Comparison of ENCODE assay signal across 2 cellular contexts in the genomic region with DNA sequence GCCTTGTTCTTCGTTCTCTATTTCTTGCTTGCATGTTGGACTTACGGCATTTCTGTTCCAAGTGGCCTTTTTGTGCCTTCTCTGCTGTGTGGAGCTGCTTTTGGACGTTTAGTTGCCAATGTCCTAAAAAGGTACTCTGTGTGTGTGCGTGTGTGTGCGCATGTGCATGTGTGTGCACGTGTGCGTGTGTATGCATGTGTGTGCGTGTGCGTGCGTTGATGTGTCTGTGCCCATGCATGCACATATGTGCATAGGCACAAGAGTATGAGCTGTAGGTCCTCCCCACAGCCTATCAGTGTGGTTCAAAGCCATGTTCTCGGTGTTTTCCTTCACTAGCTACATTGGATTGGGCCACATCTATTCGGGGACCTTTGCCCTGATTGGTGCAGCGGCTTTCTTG.
TF ChIP-seq lines count a peak whose summit lies in the region.

No MANE protein-coding gene starts in this region.

TF ChIP-seq in HEK293, 187 proteins besides CTCF, POLR2A, EP300 and RAD21:
- TF ChIP-seq, protein P1, sequence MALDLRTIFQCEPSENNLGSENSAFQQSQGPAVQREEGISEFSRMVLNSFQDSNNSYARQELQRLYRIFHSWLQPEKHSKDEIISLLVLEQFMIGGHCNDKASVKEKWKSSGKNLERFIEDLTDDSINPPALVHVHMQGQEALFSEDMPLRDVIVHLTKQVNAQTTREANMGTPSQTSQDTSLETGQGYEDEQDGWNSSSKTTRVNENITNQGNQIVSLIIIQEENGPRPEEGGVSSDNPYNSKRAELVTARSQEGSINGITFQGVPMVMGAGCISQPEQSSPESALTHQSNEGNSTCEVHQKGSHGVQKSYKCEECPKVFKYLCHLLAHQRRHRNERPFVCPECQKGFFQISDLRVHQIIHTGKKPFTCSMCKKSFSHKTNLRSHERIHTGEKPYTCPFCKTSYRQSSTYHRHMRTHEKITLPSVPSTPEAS (tag by site-specific recombination; IDR thresholded peaks at IDR 0.05), result 0 out of 2 replicates have a peak, but pooled peaks have one; percentile 11
- TF ChIP-seq ZFP69B (tag by site-specific recombination; IDR thresholded peaks at IDR 0.05), result no peak

TF ChIP-seq in GM12878, 131 proteins besides CTCF, POLR2A, EP300 and RAD21:
- no peak for TF ChIP-seq JUNB (IDR thresholded peaks at IDR 0.05)
- TF ChIP-seq, protein P2, sequence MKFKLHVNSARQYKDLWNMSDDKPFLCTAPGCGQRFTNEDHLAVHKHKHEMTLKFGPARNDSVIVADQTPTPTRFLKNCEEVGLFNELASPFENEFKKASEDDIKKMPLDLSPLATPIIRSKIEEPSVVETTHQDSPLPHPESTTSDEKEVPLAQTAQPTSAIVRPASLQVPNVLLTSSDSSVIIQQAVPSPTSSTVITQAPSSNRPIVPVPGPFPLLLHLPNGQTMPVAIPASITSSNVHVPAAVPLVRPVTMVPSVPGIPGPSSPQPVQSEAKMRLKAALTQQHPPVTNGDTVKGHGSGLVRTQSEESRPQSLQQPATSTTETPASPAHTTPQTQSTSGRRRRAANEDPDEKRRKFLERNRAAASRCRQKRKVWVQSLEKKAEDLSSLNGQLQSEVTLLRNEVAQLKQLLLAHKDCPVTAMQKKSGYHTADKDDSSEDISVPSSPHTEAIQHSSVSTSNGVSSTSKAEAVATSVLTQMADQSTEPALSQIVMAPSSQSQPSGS (IDR thresholded peaks at IDR 0.05; ENCODE audit: low read length), result no peak
- no peak for TF ChIP-seq POLR2AphosphoS5 (IDR thresholded peaks at IDR 0.05; ENCODE audit: low read length)
- TF ChIP-seq, protein P3, sequence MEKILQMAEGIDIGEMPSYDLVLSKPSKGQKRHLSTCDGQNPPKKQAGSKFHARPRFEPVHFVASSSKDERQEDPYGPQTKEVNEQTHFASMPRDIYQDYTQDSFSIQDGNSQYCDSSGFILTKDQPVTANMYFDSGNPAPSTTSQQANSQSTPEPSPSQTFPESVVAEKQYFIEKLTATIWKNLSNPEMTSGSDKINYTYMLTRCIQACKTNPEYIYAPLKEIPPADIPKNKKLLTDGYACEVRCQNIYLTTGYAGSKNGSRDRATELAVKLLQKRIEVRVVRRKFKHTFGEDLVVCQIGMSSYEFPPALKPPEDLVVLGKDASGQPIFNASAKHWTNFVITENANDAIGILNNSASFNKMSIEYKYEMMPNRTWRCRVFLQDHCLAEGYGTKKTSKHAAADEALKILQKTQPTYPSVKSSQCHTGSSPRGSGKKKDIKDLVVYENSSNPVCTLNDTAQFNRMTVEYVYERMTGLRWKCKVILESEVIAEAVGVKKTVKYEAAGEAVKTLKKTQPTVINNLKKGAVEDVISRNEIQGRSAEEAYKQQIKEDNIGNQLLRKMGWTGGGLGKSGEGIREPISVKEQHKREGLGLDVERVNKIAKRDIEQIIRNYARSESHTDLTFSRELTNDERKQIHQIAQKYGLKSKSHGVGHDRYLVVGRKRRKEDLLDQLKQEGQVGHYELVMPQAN (conservative IDR thresholded peaks at IDR 0.05), result no peak
- no peak for TF ChIP-seq RFX5 (IDR thresholded peaks at IDR 0.05; ENCODE audit: low read depth, low read length)
- TF ChIP-seq CBX3 (IDR thresholded peaks at IDR 0.05; ENCODE audit: borderline replicate concordance, low read depth), result no peak
- TF ChIP-seq EED (IDR thresholded peaks at IDR 0.05; ENCODE audit: low read depth), result no peak
- TF ChIP-seq, protein P4, sequence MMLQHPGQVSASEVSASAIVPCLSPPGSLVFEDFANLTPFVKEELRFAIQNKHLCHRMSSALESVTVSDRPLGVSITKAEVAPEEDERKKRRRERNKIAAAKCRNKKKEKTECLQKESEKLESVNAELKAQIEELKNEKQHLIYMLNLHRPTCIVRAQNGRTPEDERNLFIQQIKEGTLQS (IDR thresholded peaks at IDR 0.05; ENCODE audit: borderline replicate concordance, extremely low read depth, low read depth, low read length), result no peak
- TF ChIP-seq, protein P5, sequence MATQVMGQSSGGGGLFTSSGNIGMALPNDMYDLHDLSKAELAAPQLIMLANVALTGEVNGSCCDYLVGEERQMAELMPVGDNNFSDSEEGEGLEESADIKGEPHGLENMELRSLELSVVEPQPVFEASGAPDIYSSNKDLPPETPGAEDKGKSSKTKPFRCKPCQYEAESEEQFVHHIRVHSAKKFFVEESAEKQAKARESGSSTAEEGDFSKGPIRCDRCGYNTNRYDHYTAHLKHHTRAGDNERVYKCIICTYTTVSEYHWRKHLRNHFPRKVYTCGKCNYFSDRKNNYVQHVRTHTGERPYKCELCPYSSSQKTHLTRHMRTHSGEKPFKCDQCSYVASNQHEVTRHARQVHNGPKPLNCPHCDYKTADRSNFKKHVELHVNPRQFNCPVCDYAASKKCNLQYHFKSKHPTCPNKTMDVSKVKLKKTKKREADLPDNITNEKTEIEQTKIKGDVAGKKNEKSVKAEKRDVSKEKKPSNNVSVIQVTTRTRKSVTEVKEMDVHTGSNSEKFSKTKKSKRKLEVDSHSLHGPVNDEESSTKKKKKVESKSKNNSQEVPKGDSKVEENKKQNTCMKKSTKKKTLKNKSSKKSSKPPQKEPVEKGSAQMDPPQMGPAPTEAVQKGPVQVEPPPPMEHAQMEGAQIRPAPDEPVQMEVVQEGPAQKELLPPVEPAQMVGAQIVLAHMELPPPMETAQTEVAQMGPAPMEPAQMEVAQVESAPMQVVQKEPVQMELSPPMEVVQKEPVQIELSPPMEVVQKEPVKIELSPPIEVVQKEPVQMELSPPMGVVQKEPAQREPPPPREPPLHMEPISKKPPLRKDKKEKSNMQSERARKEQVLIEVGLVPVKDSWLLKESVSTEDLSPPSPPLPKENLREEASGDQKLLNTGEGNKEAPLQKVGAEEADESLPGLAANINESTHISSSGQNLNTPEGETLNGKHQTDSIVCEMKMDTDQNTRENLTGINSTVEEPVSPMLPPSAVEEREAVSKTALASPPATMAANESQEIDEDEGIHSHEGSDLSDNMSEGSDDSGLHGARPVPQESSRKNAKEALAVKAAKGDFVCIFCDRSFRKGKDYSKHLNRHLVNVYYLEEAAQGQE (IDR thresholded peaks at IDR 0.05; ENCODE audit: low read depth, low read length), result no peak
- no peak for TF ChIP-seq PML (IDR thresholded peaks at IDR 0.05; ENCODE audit: low read length)
- TF ChIP-seq MYB (IDR thresholded peaks at IDR 0.05; ENCODE audit: borderline replicate concordance, low read depth, low read length), result no peak
- TF ChIP-seq, protein P6, sequence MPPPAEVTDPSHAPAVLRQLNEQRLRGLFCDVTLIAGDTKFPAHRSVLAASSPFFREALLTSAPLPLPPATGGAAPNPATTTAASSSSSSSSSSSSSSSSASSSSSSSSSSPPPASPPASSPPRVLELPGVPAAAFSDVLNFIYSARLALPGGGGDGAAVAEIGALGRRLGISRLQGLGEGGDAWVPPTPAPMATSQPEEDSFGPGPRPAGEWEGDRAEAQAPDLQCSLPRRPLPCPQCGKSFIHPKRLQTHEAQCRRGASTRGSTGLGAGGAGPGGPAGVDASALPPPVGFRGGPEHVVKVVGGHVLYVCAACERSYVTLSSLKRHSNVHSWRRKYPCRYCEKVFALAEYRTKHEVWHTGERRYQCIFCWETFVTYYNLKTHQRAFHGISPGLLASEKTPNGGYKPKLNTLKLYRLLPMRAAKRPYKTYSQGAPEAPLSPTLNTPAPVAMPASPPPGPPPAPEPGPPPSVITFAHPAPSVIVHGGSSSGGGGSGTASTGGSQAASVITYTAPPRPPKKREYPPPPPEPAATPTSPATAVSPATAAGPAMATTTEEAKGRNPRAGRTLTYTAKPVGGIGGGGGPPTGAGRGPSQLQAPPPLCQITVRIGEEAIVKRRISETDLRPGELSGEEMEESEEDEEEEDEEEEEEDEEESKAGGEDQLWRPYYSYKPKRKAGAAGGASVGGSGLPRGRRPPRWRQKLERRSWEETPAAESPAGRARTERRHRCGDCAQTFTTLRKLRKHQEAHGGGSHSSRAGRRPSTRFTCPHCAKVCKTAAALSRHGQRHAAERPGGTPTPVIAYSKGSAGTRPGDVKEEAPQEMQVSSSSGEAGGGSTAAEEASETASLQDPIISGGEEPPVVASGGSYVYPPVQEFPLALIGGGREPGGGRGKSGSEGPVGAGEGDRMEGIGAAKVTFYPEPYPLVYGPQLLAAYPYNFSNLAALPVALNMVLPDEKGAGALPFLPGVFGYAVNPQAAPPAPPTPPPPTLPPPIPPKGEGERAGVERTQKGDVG (CRISPR knock-in tag; IDR thresholded peaks at IDR 0.05), result no peak
- no peak for TF ChIP-seq ZZZ3 (IDR thresholded peaks at IDR 0.05; ENCODE audit: control insufficient read depth, insufficient read length, low read depth)
- TF ChIP-seq BHLHE40 (IDR thresholded peaks at IDR 0.05; ENCODE audit: borderline replicate concordance in 1 of 2, low read depth in 2 of 2, low read length in 1 of 2), result no peak
- 0 out of 2 replicates have a peak, but pooled peaks have one; percentile 37 for TF ChIP-seq TCF3 (IDR thresholded peaks at IDR 0.05; ENCODE audit: borderline replicate concordance, insufficient read depth, low read depth, low read length)
- TF ChIP-seq, protein P7, sequence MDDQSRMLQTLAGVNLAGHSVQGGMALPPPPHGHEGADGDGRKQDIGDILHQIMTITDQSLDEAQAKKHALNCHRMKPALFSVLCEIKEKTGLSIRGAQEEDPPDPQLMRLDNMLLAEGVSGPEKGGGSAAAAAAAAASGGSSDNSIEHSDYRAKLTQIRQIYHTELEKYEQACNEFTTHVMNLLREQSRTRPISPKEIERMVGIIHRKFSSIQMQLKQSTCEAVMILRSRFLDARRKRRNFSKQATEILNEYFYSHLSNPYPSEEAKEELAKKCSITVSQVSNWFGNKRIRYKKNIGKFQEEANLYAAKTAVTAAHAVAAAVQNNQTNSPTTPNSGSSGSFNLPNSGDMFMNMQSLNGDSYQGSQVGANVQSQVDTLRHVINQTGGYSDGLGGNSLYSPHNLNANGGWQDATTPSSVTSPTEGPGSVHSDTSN (IDR thresholded peaks at IDR 0.05; ENCODE audit: insufficient replicate concordance, low read depth, low read length), result peak; percentile 68
- no peak for TF ChIP-seq POLR2AphosphoS2 (IDR thresholded peaks at IDR 0.05; ENCODE audit: low read depth, low read length)
- no peak for TF ChIP-seq YY1 (IDR thresholded peaks at IDR 0.05; ENCODE audit: low read depth, low read length)
- TF ChIP-seq, protein P8, sequence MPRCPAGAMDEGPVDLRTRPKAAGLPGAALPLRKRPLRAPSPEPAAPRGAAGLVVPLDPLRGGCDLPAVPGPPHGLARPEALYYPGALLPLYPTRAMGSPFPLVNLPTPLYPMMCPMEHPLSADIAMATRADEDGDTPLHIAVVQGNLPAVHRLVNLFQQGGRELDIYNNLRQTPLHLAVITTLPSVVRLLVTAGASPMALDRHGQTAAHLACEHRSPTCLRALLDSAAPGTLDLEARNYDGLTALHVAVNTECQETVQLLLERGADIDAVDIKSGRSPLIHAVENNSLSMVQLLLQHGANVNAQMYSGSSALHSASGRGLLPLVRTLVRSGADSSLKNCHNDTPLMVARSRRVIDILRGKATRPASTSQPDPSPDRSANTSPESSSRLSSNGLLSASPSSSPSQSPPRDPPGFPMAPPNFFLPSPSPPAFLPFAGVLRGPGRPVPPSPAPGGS (IDR thresholded peaks at IDR 0.05; ENCODE audit: borderline replicate concordance, insufficient read depth, low read depth, low read length, poor library complexity, severe bottlenecking), result peak; percentile 98
- TF ChIP-seq, protein P9, sequence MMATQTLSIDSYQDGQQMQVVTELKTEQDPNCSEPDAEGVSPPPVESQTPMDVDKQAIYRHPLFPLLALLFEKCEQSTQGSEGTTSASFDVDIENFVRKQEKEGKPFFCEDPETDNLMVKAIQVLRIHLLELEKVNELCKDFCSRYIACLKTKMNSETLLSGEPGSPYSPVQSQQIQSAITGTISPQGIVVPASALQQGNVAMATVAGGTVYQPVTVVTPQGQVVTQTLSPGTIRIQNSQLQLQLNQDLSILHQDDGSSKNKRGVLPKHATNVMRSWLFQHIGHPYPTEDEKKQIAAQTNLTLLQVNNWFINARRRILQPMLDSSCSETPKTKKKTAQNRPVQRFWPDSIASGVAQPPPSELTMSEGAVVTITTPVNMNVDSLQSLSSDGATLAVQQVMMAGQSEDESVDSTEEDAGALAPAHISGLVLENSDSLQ (IDR thresholded peaks at IDR 0.05), result no peak
- no peak for TF ChIP-seq SREBF1 (IDR thresholded peaks at IDR 0.05; ENCODE audit: low read length)
